22 cellular contexts compared by ENCODE assay signal in the genomic region with DNA sequence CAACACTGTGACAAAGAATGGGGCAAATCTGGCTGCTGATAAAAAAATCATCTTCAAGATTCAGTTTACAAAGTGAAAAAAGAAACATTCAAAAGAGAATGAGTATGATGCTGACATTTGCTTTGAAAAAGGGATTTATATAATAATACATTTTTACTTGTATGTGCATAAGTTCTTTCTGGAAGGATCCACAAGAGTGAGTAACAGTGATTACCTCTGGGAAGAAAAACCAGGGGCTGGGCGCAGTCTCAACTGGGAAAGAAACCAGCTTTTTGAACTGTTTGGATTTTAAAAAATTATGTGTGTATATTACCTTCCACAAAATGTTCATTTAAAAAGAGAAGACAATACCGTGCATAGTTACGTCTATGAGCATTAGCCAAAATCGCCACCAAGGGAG. TPM values are rescaled to one million over a fixed set of nuclear protein-coding genes. Genes with fewer than 3 reads are reported as not detected.
A peak's percentile ranks its signal among the peaks of the same experiment; 100 is the strongest.
DNase-seq lines count a peak whose midpoint lies in the region; ATAC-seq and TF ChIP-seq lines count a peak whose summit lies in the region.
"Had no signal": no experiment of that assay in that cellular context is flagged by ENCODE, and none has a peak within 500 bp of the region (broad histone marks: within the 10 kb centered on the region; RNA-seq: fewer than 3 reads in every experiment).

No MANE protein-coding gene starts in this region.

- no peaks in the 10 kb centered on the region for H3K9me3 Mint-ChIP-seq in activated CD4-positive, alpha-beta T cell treated with anti-CD3 and anti-CD28 coated beads, Interleukin-2, amount 10 ng/mL, durations not matched to agents 24 days and 14 days
- no peaks in the 10 kb centered on the region for H3K9me3 Mint-ChIP-seq in activated naive CD4-positive, alpha-beta T cell treated with anti-CD3 and anti-CD28 coated beads for 36 hours
- H3K9me3 Mint-ChIP-seq: activated CD8-positive, alpha-beta T cell treated with anti-CD3 and anti-CD28 coated beads for 36 hours; activated naive CD4-positive, alpha-beta T cell treated with anti-CD3 and anti-CD28 coated beads, Interleukin-2, amount 10 ng/mL, durations not matched to agents 7 days and 5 days; activated T-cell treated with anti-CD3 and anti-CD28 coated beads, Interleukin-2, amount 50 U/mL, for 24 hours; IgD-negative memory B cell; naive thymus-derived CD8-positive, alpha-beta T cell had no signal

- no peaks in the 10 kb centered on the region for H3K9me3 ChIP-seq in heart right ventricle
- no peaks in the 10 kb centered on the region for H3K9me3 ChIP-seq in left lung
- H3K9me3 ChIP-seq in gastrocnemius medialis, result no peaks in the 10 kb centered on the region
- H3K9me3 ChIP-seq in vagina, result no peaks in the 10 kb centered on the region
- no peaks in the 10 kb centered on the region for H3K9me3 ChIP-seq in Karpas-422 (ENCODE audit: low read length)

- no peaks in the 10 kb centered on the region for H4K20me1 ChIP-seq in Karpas-422 (ENCODE audit: insufficient read depth, low read depth, low read length)

- peaks cover 9% of the 10 kb centered on the region for H3K27me3 Mint-ChIP-seq in activated CD4-positive, alpha-beta T cell treated with anti-CD3 and anti-CD28 coated beads, Interleukin-2, amount 10 ng/mL, durations not matched to agents 24 days and 14 days
- H3K27me3 Mint-ChIP-seq in activated naive CD4-positive, alpha-beta T cell treated with anti-CD3 and anti-CD28 coated beads for 36 hours (ENCODE audit: low read depth), result no peaks in the 10 kb centered on the region

- H3K4me1 ChIP-seq in heart right ventricle, result peaks cover 9 to 81% (median 50%) of the 10 kb centered on the region in 9 donors
- peaks cover 22 to 27% of the 10 kb centered on the region in 2 donors for H3K4me1 ChIP-seq in left lung
- H3K4me1 ChIP-seq in gastrocnemius medialis, result peaks cover 30 to 37% of the 10 kb centered on the region in 2 donors
- H3K4me1 ChIP-seq in vagina, result peaks cover 50% of the 10 kb centered on the region
- peaks cover 11% of the 10 kb centered on the region for H3K4me1 ChIP-seq in Karpas-422 (ENCODE audit: low read length)

- 70 to 73% methylated on average over 4 of the region's 4 CpGs for WGBS in heart right ventricle, 2 donors

- no peak for ATAC-seq in heart right ventricle
- ATAC-seq in left ventricle myocardium superior, result no peak
- ATAC-seq in left lung, result no peak
- no peak for ATAC-seq in gastrocnemius medialis
- ATAC-seq: activated CD8-positive, alpha-beta T cell treated with anti-CD3 and anti-CD28 coated beads for 36 hours; naive thymus-derived CD8-positive, alpha-beta T cell; PC-3 had no signal

- TF ChIP-seq POLR2A in gastrocnemius medialis (IDR thresholded peaks at IDR 0.05) (no peak), vagina (IDR thresholded peaks at IDR 0.05) (no peak)

- H3K36me3 ChIP-seq in heart right ventricle (peaks cover 0 to 22% (median 0%) of the 10 kb centered on the region in 9 donors), left lung (no peaks in the 10 kb centered on the region), gastrocnemius medialis (no peaks in the 10 kb centered on the region), vagina (no peaks in the 10 kb centered on the region), Karpas-422 (ENCODE audit: insufficient read depth, low read length) (no peaks in the 10 kb centered on the region)

- DNase-seq in heart right ventricle (no peak), left ventricle myocardium superior (no peak), left lung (no peak), gastrocnemius medialis (no peak), vagina (ENCODE audit: extremely low spot score in 2 of 2) (no peak), Karpas-422 (no peak)
- DNase-seq in activated CD4-positive, alpha-beta T cell treated with anti-CD3 and anti-CD28 coated beads, Interleukin-2, amount 10 ng/mL, durations not matched to agents 24 days and 14 days, result no peak
- DNase-seq in activated naive CD4-positive, alpha-beta T cell treated with anti-CD3 and anti-CD28 coated beads for 36 hours, result no peak
- DNase-seq: activated CD4-positive, CD25-positive, alpha-beta regulatory T cell; activated CD8-positive, alpha-beta T cell treated with anti-CD3 and anti-CD28 coated beads for 36 hours; activated naive CD4-positive, alpha-beta T cell treated with anti-CD3 and anti-CD28 coated beads, Interleukin-2, amount 10 ng/mL, durations not matched to agents 7 days and 5 days; activated T-cell treated with anti-CD3 and anti-CD28 coated beads, Interleukin-2, amount 50 U/mL, for 24 hours; MM.1S; naive thymus-derived CD8-positive, alpha-beta T cell; NCI-H1436 treated with DMSO at 0.1 percent for 48 hours; NCI-H2171; NCI-H774; PC-3; stimulated activated CD4-positive, alpha-beta T cell treated with anti-CD3 and anti-CD28 coated beads, Interleukin-12 subunit alpha, Interleukin-12 subunit beta, amount 100 ng/mL, for 4 hours had no signal

- H3K79me2 ChIP-seq in Karpas-422 (ENCODE audit: low read length), result no peaks in the 10 kb centered on the region

- H3K4me1 Mint-ChIP-seq in activated CD4-positive, alpha-beta T cell treated with anti-CD3 and anti-CD28 coated beads, Interleukin-2, amount 10 ng/mL, durations not matched to agents 24 days and 14 days, result no peaks in the 10 kb centered on the region
- no peaks in the 10 kb centered on the region for H3K4me1 Mint-ChIP-seq in activated naive CD4-positive, alpha-beta T cell treated with anti-CD3 and anti-CD28 coated beads for 36 hours (ENCODE audit: low read depth)
- H3K4me1 Mint-ChIP-seq: activated naive CD4-positive, alpha-beta T cell treated with anti-CD3 and anti-CD28 coated beads, Interleukin-2, amount 10 ng/mL, durations not matched to agents 7 days and 5 days had no signal

- CTCF ChIA-PET in activated naive CD4-positive, alpha-beta T cell treated with anti-CD3 and anti-CD28 coated beads for 36 hours (lab: Charles Lee), result interaction anchor here (2.3 kb wide), 1 partner anchor 11 kb away, joined by 5 read pairs; no protein-coding TSS in a partner anchor

- H3K9ac ChIP-seq in Karpas-422 (ENCODE audit: low read length), result no peak overlapping the region

- no peak overlapping the region for H3K27ac Mint-ChIP-seq in activated CD4-positive, alpha-beta T cell treated with anti-CD3 and anti-CD28 coated beads, Interleukin-2, amount 10 ng/mL, durations not matched to agents 24 days and 14 days
- H3K27ac Mint-ChIP-seq in activated naive CD4-positive, alpha-beta T cell treated with anti-CD3 and anti-CD28 coated beads for 36 hours, result no peak overlapping the region
- H3K27ac Mint-ChIP-seq: activated CD8-positive, alpha-beta T cell treated with anti-CD3 and anti-CD28 coated beads for 36 hours; activated naive CD4-positive, alpha-beta T cell treated with anti-CD3 and anti-CD28 coated beads, Interleukin-2, amount 10 ng/mL, durations not matched to agents 7 days and 5 days; activated T-cell treated with anti-CD3 and anti-CD28 coated beads, Interleukin-2, amount 50 U/mL, for 24 hours; IgD-negative memory B cell had no signal

- intact Hi-C loops in heart right ventricle (cut with DNase I) (loop anchor here in 1 of 10 donors (5.0 kb wide), 1 partner anchor 35 kb away; no protein-coding TSS in a partner anchor), left ventricle myocardium superior (cut with micrococcal nuclease) (no loop called here), left lung (cut with DNase I) (no loop called here), gastrocnemius medialis (cut with DNase I; ENCODE audit: low total_unique reads) (no loop called here), vagina (cut with DNase I) (no loop called here)
- intact Hi-C loops in activated CD4-positive, alpha-beta T cell treated with anti-CD3 and anti-CD28 coated beads, Interleukin-2, amount 10 ng/mL, durations not matched to agents 24 days and 14 days (cut with micrococcal nuclease), result no loop called here
- intact Hi-C loops in activated naive CD4-positive, alpha-beta T cell treated with anti-CD3 and anti-CD28 coated beads for 36 hours (cut with micrococcal nuclease), result no loop called here

- no peaks in the 10 kb centered on the region for H3K36me3 Mint-ChIP-seq in activated CD4-positive, alpha-beta T cell treated with anti-CD3 and anti-CD28 coated beads, Interleukin-2, amount 10 ng/mL, durations not matched to agents 24 days and 14 days (ENCODE audit: low read depth)
- no peaks in the 10 kb centered on the region for H3K36me3 Mint-ChIP-seq in activated naive CD4-positive, alpha-beta T cell treated with anti-CD3 and anti-CD28 coated beads for 36 hours (ENCODE audit: low read depth)
- H3K36me3 Mint-ChIP-seq: activated naive CD4-positive, alpha-beta T cell treated with anti-CD3 and anti-CD28 coated beads, Interleukin-2, amount 10 ng/mL, durations not matched to agents 7 days and 5 days; IgD-negative memory B cell had no signal

- no peaks in the 10 kb centered on the region for H3K27me3 ChIP-seq in heart right ventricle
- H3K27me3 ChIP-seq in left lung, result no peaks in the 10 kb centered on the region
- peaks cover 0 to 9% (median 3%) of the 10 kb centered on the region in 3 donors for H3K27me3 ChIP-seq in gastrocnemius medialis
- H3K27me3 ChIP-seq in vagina, result no peaks in the 10 kb centered on the region
- H3K27me3 ChIP-seq in Karpas-422 (ENCODE audit: low read length), result no peaks in the 10 kb centered on the region

- H3K4me3 Mint-ChIP-seq in activated CD4-positive, alpha-beta T cell treated with anti-CD3 and anti-CD28 coated beads, Interleukin-2, amount 10 ng/mL, durations not matched to agents 24 days and 14 days, result no peak overlapping the region
- no peak overlapping the region for H3K4me3 Mint-ChIP-seq in activated naive CD4-positive, alpha-beta T cell treated with anti-CD3 and anti-CD28 coated beads for 36 hours
- H3K4me3 Mint-ChIP-seq: activated CD8-positive, alpha-beta T cell treated with anti-CD3 and anti-CD28 coated beads for 36 hours; activated naive CD4-positive, alpha-beta T cell treated with anti-CD3 and anti-CD28 coated beads, Interleukin-2, amount 10 ng/mL, durations not matched to agents 7 days and 5 days; activated T-cell treated with anti-CD3 and anti-CD28 coated beads, Interleukin-2, amount 50 U/mL, for 24 hours; IgD-negative memory B cell; naive thymus-derived CD8-positive, alpha-beta T cell had no signal

- H2AFZ ChIP-seq in Karpas-422 (ENCODE audit: low read length), result no peak overlapping the region

- H3K27ac ChIP-seq in heart right ventricle (peak overlapping the region in 9 of 10 donors; percentile 71 to 90 (median 85)), left lung (peak overlapping the region; percentile 45 to 58), gastrocnemius medialis (peak overlapping the region; percentile 41 to 66 (median 58)), vagina (peak overlapping the region; percentile 68), Karpas-422 (ENCODE audit: low read length) (no peak overlapping the region)

- in situ Hi-C loops in gastrocnemius medialis (cut with MboI; ENCODE audit: low sequenced_read_pairs in 4 of 4), result loop anchor here (25.0 kb wide), 3 partner anchors 460 to 635 kb away; no protein-coding TSS in a partner anchor

- H3K4me3 ChIP-seq in heart right ventricle (peak overlapping the region; percentile 33 to 65 (median 52)), left lung (peak overlapping the region in 1 of 2 donors; percentile 37), gastrocnemius medialis (peak overlapping the region in 3 of 4 donors; percentile 31 to 48 (median 32)), vagina (peak overlapping the region in 1 of 2 donors; percentile 33), Karpas-422 (ENCODE audit: low read length) (no peak overlapping the region)

- H3K4me2 ChIP-seq in Karpas-422 (ENCODE audit: low read depth, low read length, poor library complexity, severe bottlenecking), result no peak overlapping the region

- H3K9me2 ChIP-seq in Karpas-422 (replicated peaks; ENCODE audit: insufficient read depth, low read length), result no peaks in the 10 kb centered on the region

- TF ChIP-seq CTCF in heart right ventricle (IDR thresholded peaks at IDR 0.05), result no peak
- no peak for TF ChIP-seq CTCF in left lung (IDR thresholded peaks at IDR 0.05)
- TF ChIP-seq CTCF in gastrocnemius medialis (IDR thresholded peaks at IDR 0.05 in 4 of 5, conservative IDR thresholded peaks at IDR 0.05 in 1 of 5), result no peak
- no peak for TF ChIP-seq CTCF in vagina (IDR thresholded peaks at IDR 0.05)

RNA-seq across cellular contexts. Expression of gene CLEC3B, which starts 1.3 kb away (rescaled TPM):
- total RNA-seq in heart right ventricle (10 to 100 TPM; 34.8 to 72.9 (median 54.3) TPM), left ventricle myocardium superior (68.0 TPM), left lung (100 to 1,000 TPM in 1 of 2 donors, 10 to 100 TPM in 1; 74.0 to 102 TPM), gastrocnemius medialis (10 to 100 TPM; 14.5 to 23.4 (median 20.7) TPM), vagina (41.7 TPM)
- 100 to 1,000 TPM; 179 to 355 TPM for polyA plus RNA-seq in heart right ventricle
- not detected in 2 replicates for total RNA-seq in activated CD4-positive, alpha-beta T cell treated with anti-CD3 and anti-CD28 coated beads, Interleukin-2, amount 10 ng/mL, durations not matched to agents 24 days and 14 days
- total RNA-seq in activated naive CD4-positive, alpha-beta T cell treated with anti-CD3 and anti-CD28 coated beads for 36 hours, result not detected
- not detected in 2 replicates for total RNA-seq in Karpas-422 (2014; rRNA removed; shearing (Covaris generic); ENCODE audit: low replicate concordance)
- total RNA-seq: A172; activated CD8-positive, alpha-beta T cell treated with anti-CD3 and anti-CD28 coated beads for 36 hours; glomerular endothelial cell had no signal
- polyA plus RNA-seq: IgD-negative memory B cell; naive thymus-derived CD8-positive, alpha-beta T cell had no signal

RNA-seq across cellular contexts. Expression of gene EXOSC7, which starts 51.4 kb away (rescaled TPM):
- total RNA-seq in heart right ventricle (10 to 100 TPM; 24.2 to 35.4 (median 31.5) TPM), left ventricle myocardium superior (25.0 TPM), left lung (10 to 100 TPM; 33.2 to 34.8 TPM), gastrocnemius medialis (10 to 100 TPM; 57.4 to 80.3 (median 60.9) TPM), vagina (56.2 TPM)
- 10 to 100 TPM; 32.8 to 39.9 TPM for polyA plus RNA-seq in heart right ventricle
- 95.5 and 97.9 TPM in 2 replicates for total RNA-seq in activated CD4-positive, alpha-beta T cell treated with anti-CD3 and anti-CD28 coated beads, Interleukin-2, amount 10 ng/mL, durations not matched to agents 24 days and 14 days
- total RNA-seq in activated naive CD4-positive, alpha-beta T cell treated with anti-CD3 and anti-CD28 coated beads for 36 hours, result 10 to 100 TPM; 61.4 to 64.7 TPM
- 67.1 and 78.6 TPM in 2 replicates for total RNA-seq in Karpas-422 (2014; rRNA removed; shearing (Covaris generic); ENCODE audit: low replicate concordance)

RNA-seq across cellular contexts. Expression of gene ZDHHC3, which starts 51.4 kb away (rescaled TPM):
- total RNA-seq in heart right ventricle (10 to 100 TPM; 35.0 to 52.2 (median 43.1) TPM), left ventricle myocardium superior (39.1 TPM), left lung (100 to 1,000 TPM in 1 of 2 donors, 10 to 100 TPM in 1; 86.8 to 129 TPM), gastrocnemius medialis (10 to 100 TPM; 66.2 to 90.5 (median 74.5) TPM), vagina (83.5 TPM)
- 10 to 100 TPM; 19.0 to 30.7 TPM for polyA plus RNA-seq in heart right ventricle
- total RNA-seq in activated CD4-positive, alpha-beta T cell treated with anti-CD3 and anti-CD28 coated beads, Interleukin-2, amount 10 ng/mL, durations not matched to agents 24 days and 14 days, result 42.0 and 46.2 TPM in 2 replicates
- total RNA-seq in activated naive CD4-positive, alpha-beta T cell treated with anti-CD3 and anti-CD28 coated beads for 36 hours, result 10 to 100 TPM; 29.5 to 31.0 TPM
- 70.9 and 93.4 TPM in 2 replicates for total RNA-seq in Karpas-422 (2014; rRNA removed; shearing (Covaris generic); ENCODE audit: low replicate concordance)

Comparison
In these comparisons a context has a peak if more than half of its experiments do, and no peak if none do; other contexts are left out.
1. RNA of gene CLEC3B, which starts 1.3 kb away (total RNA-seq): 74.0 to 102 TPM in left lung, 68.0 TPM in left ventricle myocardium superior (single experiment), 34.8 to 72.9 TPM in heart right ventricle, 41.7 TPM in vagina (single experiment) and 14.5 to 23.4 TPM in gastrocnemius medialis; not detected in activated CD4-positive, alpha-beta T cell treated with anti-CD3 and anti-CD28 coated beads, Interleukin-2, amount 10 ng/mL, durations not matched to agents 24 days and 14 days, not detected in activated naive CD4-positive, alpha-beta T cell treated with anti-CD3 and anti-CD28 coated beads for 36 hours and not detected in Karpas-422; every median in the first group is over 10 times any median in the second.